In genomic region chr4:76147454-76148141, GRCh38 we compare ENCODE assay signal across 1 cellular context.
TF ChIP-seq lines count a peak whose summit lies in the region.

No MANE protein-coding gene starts in this region.

TF ChIP-seq in HepG2, 621 proteins besides CTCF, POLR2A, EP300 and RAD21 (continued from another document):
- TF ChIP-seq CEBPZ (IDR thresholded peaks at IDR 0.05; ENCODE audit: low read length) (no peak), ZKSCAN1 (IDR thresholded peaks at IDR 0.05; ENCODE audit: low read length) (no peak), TFDP1 (CRISPR knock-in tag; IDR thresholded peaks at IDR 0.05; ENCODE audit: borderline replicate concordance) (peak; percentile 48; the same call in 1 of the 2 replicates), PTBP1 (IDR thresholded peaks at IDR 0.05; ENCODE audit: low read depth, low read length, poor library complexity, severe bottlenecking) (no peak), ZNF335 (CRISPR knock-in tag; IDR thresholded peaks at IDR 0.05) (no peak), FOSL2 (CRISPR knock-in tag; IDR thresholded peaks at IDR 0.05) (no peak), YEATS2 (CRISPR knock-in tag; IDR thresholded peaks at IDR 0.05; ENCODE audit: borderline replicate concordance) (no peak), NFYB (CRISPR knock-in tag; IDR thresholded peaks at IDR 0.05) (no peak), ZFAT (CRISPR knock-in tag; conservative IDR thresholded peaks at IDR 0.05) (no peak), ZNF768 (CRISPR knock-in tag; IDR thresholded peaks at IDR 0.05) (no peak), DDIT3 (CRISPR knock-in tag; IDR thresholded peaks at IDR 0.05) (no peak), ZNF446 (CRISPR knock-in tag; IDR thresholded peaks at IDR 0.05) (0 out of 2 replicates have a peak, but pooled peaks have one; percentile 18)
